ENCODE assay signal across 18 cellular contexts in genomic region chr16:85978976-85979375, GRCh38.
"Had no signal": no experiment of that assay in that cellular context is flagged by ENCODE, and none has a peak within 500 bp of the region (broad histone marks: within the 10 kb centered on the region; RNA-seq: fewer than 3 reads in every experiment).

No MANE protein-coding gene starts in this region.

- H3K4me3 ChIP-seq: cardiac muscle cell, PC-9 had no signal

- H3K27ac ChIP-seq: brain microvascular endothelial cell, cardiac muscle cell, PC-9 had no signal

- H2AFZ ChIP-seq: PC-9 had no signal

- H3K4me2 ChIP-seq: PC-9 had no signal

- H3K27me3 ChIP-seq: cardiac muscle cell had no signal

- DNase-seq: activated CD4-positive, alpha-beta T cell treated with anti-CD3 and anti-CD28 coated beads, Interleukin-2, amount 50 U/mL, for 4 hours; activated CD4-positive, CD25-positive, alpha-beta regulatory T cell treated with anti-CD3 and anti-CD28 coated beads, Interleukin-2, amount 50 U/mL, for 72 hours; activated CD8-positive, alpha-beta T cell treated with anti-CD3 and anti-CD28 coated beads, Interleukin-2, amount 10 ng/mL, durations not matched to agents 7 days and 5 days; activated effector memory CD4-positive, alpha-beta T cell treated with Interleukin-2 at 50 U/mL for 16 hours; activated naive CD4-positive, alpha-beta T cell; activated T-cell treated with anti-CD3 and anti-CD28 coated beads, Interleukin-2, amount 50 U/mL, for 24 hours; brain microvascular endothelial cell; NCI-H1105 treated with DMSO at 0.1 percent for 48 hours; NCI-H1436 treated with DMSO at 0.1 percent for 48 hours; NCI-H187; NCI-H2081 treated with DMSO at 0.1 percent for 48 hours; NCI-H446; PC-9; SIG-M5; T-helper 17 cell; T-helper 9 cell had no signal

- H3K36me3 ChIP-seq: brain microvascular endothelial cell, cardiac muscle cell had no signal

- ATAC-seq: activated CD8-positive, alpha-beta T cell treated with anti-CD3 and anti-CD28 coated beads, Interleukin-2, amount 10 ng/mL, durations not matched to agents 7 days and 5 days; T-helper 17 cell; WTC11 had no signal
